ENCODE assay signal across 9 cellular contexts in genomic region chr12:53995311-53996187, GRCh38. TPM values are rescaled to one million over a fixed set of nuclear protein-coding genes. Genes with fewer than 3 reads are reported as not detected.
A peak's percentile ranks its signal among the peaks of the same experiment; 100 is the strongest.
DNase-seq lines count a peak whose midpoint lies in the region; ATAC-seq and TF ChIP-seq lines count a peak whose summit lies in the region.
"Had no signal": no experiment of that assay in that cellular context is flagged by ENCODE, and none has a peak within 500 bp of the region (broad histone marks: within the 10 kb centered on the region; RNA-seq: fewer than 3 reads in every experiment).

No MANE protein-coding gene starts in this region.

- no peak for ATAC-seq in HG03469 (IDR thresholded peaks at IDR 0.05; ENCODE audit: unreplicated experiment)
- ATAC-seq in GM19467 (IDR thresholded peaks at IDR 0.05; ENCODE audit: unreplicated experiment), result no peak
- no peak for ATAC-seq in GM18858 (IDR thresholded peaks at IDR 0.05; ENCODE audit: unreplicated experiment)

- H3K27ac Mint-ChIP-seq in T-helper 2 cell treated with Interferon-gamma antibody and Interleukin-4, amounts not matched to agents 5 μg/mL and 100 μg/mL, for 36 hours, result peak overlapping the region; percentile 31
- peak overlapping the region; percentile 99 for H3K27ac Mint-ChIP-seq in nephron progenitor cell

- H3K36me3 Mint-ChIP-seq in T-helper 2 cell treated with Interferon-gamma antibody and Interleukin-4, amounts not matched to agents 5 μg/mL and 100 μg/mL, for 36 hours (ENCODE audit: low read depth), result no peaks in the 10 kb centered on the region
- peaks cover 56% of the 10 kb centered on the region for H3K36me3 Mint-ChIP-seq in nephron progenitor cell (ENCODE audit: low read depth)

- TF ChIP-seq CTCF in epithelial cell of proximal tubule (conservative IDR thresholded peaks at IDR 0.05; ENCODE audit: low read depth, low read length), result no peak
- no peak for TF ChIP-seq CTCF in nephron progenitor cell (IDR thresholded peaks at IDR 0.05)

- peak overlapping the region; percentile 84 for H3K4me3 ChIP-seq in epithelial cell of proximal tubule (ENCODE audit: low read depth, low read length)

- H3K4me3 Mint-ChIP-seq in T-helper 2 cell treated with Interferon-gamma antibody and Interleukin-4, amounts not matched to agents 5 μg/mL and 100 μg/mL, for 36 hours, result peak overlapping the region; percentile 77
- peak overlapping the region; percentile 98 for H3K4me3 Mint-ChIP-seq in nephron progenitor cell

- H3K27me3 Mint-ChIP-seq in T-helper 2 cell treated with Interferon-gamma antibody and Interleukin-4, amounts not matched to agents 5 μg/mL and 100 μg/mL, for 36 hours (ENCODE audit: low read depth), result peaks cover 90% of the 10 kb centered on the region
- H3K27me3 Mint-ChIP-seq in nephron progenitor cell (ENCODE audit: low read depth, poor library complexity), result peaks cover 18% of the 10 kb centered on the region

- DNase-seq in T-helper 2 cell treated with Interferon-gamma antibody and Interleukin-4, amounts not matched to agents 5 μg/mL and 100 μg/mL, for 36 hours (ENCODE audit: low spot score), result no peak
- no peak for DNase-seq in T-helper 2 cell
- DNase-seq in OCI-M1 (lab: John Stamatoyannopoulos, UW), result peak; percentile 63
- no peak for DNase-seq in epithelial cell of proximal tubule (ENCODE audit: low read depth)
- DNase-seq in nephron progenitor cell, result peak; percentile 64

- H3K4me1 Mint-ChIP-seq in T-helper 2 cell treated with Interferon-gamma antibody and Interleukin-4, amounts not matched to agents 5 μg/mL and 100 μg/mL, for 36 hours (ENCODE audit: low read depth), result peaks cover 14% of the 10 kb centered on the region
- H3K4me1 Mint-ChIP-seq in nephron progenitor cell, result peaks cover 42% of the 10 kb centered on the region

- H3K9me3 Mint-ChIP-seq in T-helper 2 cell treated with Interferon-gamma antibody and Interleukin-4, amounts not matched to agents 5 μg/mL and 100 μg/mL, for 36 hours, result no peaks in the 10 kb centered on the region
- H3K9me3 Mint-ChIP-seq in nephron progenitor cell, result no peaks in the 10 kb centered on the region

RNA-seq across cellular contexts. Expression of gene HOXC9, which starts 4.4 kb away (rescaled TPM):
- total RNA-seq in epithelial cell of proximal tubule, result 9.9 and 11.0 TPM in 2 replicates
- total RNA-seq: temporal lobe had no signal

RNA-seq across cellular contexts. Expression of gene HOXC10, which starts 10.6 kb away (rescaled TPM):
- 9.5 and 15.7 TPM in 2 replicates for total RNA-seq in epithelial cell of proximal tubule
- total RNA-seq: temporal lobe had no signal

RNA-seq across cellular contexts. Expression of gene HOXC8, which starts 13.2 kb away (rescaled TPM):
- 1.3 and 1.4 TPM in 2 replicates for total RNA-seq in epithelial cell of proximal tubule
- total RNA-seq: temporal lobe had no signal

RNA-seq across cellular contexts. Expression of gene HOTAIR, which starts 20.8 kb away (rescaled TPM):
- total RNA-seq in epithelial cell of proximal tubule, result 0.14 TPM in 1 of 2 replicates, not detected in the other
- total RNA-seq: temporal lobe had no signal

RNA-seq across cellular contexts. Expression of gene HOXC11, which starts 22.6 kb away (rescaled TPM):
- 0.51 and 1.0 TPM in 2 replicates for total RNA-seq in epithelial cell of proximal tubule
- total RNA-seq: temporal lobe had no signal

Comparison
In these comparisons a context has a peak if more than half of its experiments do, and no peak if none do; other contexts are left out.
1. DNase-seq: peak in OCI-M1 (single experiment) and nephron progenitor cell (single experiment); none in T-helper 2 cell treated with Interferon-gamma antibody and Interleukin-4, amounts not matched to agents 5 μg/mL and 100 μg/mL, for 36 hours (single experiment), T-helper 2 cell (0 of 5) and epithelial cell of proximal tubule (single experiment).